Comparison of ENCODE assay signal across 14 cellular contexts in the genomic region with DNA sequence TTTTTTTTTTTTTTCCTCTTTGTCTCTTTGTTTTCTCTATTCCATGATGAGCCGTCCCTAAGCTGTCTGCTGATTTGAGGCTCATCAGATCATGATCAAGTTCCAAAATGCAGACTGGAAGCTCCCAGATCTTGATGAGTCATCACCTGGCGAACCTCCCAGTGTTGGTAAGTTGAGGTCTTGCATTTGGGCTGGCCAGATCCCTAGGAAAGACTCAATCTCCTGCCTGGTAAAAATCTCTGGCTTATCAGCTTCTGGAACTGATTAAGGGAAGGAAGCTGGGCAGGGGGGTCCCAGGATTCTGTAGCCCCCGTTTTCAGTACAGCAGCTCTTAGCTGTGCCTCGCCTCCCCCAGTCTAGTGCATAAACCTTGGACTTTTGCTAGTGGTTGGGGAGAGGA.
A peak's percentile ranks its signal among the peaks of the same experiment; 100 is the strongest.
DNase-seq lines count a peak whose midpoint lies in the region; ATAC-seq, FAIRE-seq and TF ChIP-seq lines count a peak whose summit lies in the region.
"Had no signal": no experiment of that assay in that cellular context is flagged by ENCODE, and none has a peak within 500 bp of the region (broad histone marks: within the 10 kb centered on the region; RNA-seq: fewer than 3 reads in every experiment).

No MANE protein-coding gene starts in this region.

- no peaks in the 10 kb centered on the region for H3K79me2 ChIP-seq in Karpas-422 (ENCODE audit: low read length)

- DNase-seq in ACHN, result peak; percentile 22
- DNase-seq in G401 (ENCODE audit: low spot score), result peak; percentile 85
- DNase-seq in RCC 7860 (ENCODE audit: low spot score), result peak; percentile 10
- DNase-seq in fibroblast of mammary gland (ENCODE audit: low read depth), result peak; percentile 94
- no peak for DNase-seq in Karpas-422
- no peak for DNase-seq in activated naive CD4-positive, alpha-beta T cell treated with anti-CD3 and anti-CD28 coated beads, Interleukin-2, amount 50 U/mL, for 72 hours (ENCODE audit: low spot score in 2 of 2)
- DNase-seq in stimulated activated effector memory CD8-positive, alpha-beta T cell treated with anti-CD3 and anti-CD28 coated beads, Interleukin-12 subunit alpha, Interleukin-12 subunit beta, amount 100 ng/mL, for 72 hours (ENCODE audit: low spot score in 2 of 2), result no peak
- no peak for DNase-seq in activated naive CD8-positive, alpha-beta T cell treated with anti-CD3 and anti-CD28 coated beads for 36 hours
- DNase-seq: colonic mucosa; NCI-H526 treated with DMSO at 0.1 percent for 48 hours; stimulated activated CD4-positive, alpha-beta T cell treated with anti-CD3 and anti-CD28 coated beads, Interleukin-4, amount 100 ng/mL, for 24 hours; T-helper 9 cell had no signal

- no peak overlapping the region for H3K27ac Mint-ChIP-seq in activated naive CD4-positive, alpha-beta T cell treated with anti-CD3 and anti-CD28 coated beads, Interleukin-2, amount 50 U/mL, for 72 hours
- H3K27ac Mint-ChIP-seq in stimulated activated effector memory CD8-positive, alpha-beta T cell treated with anti-CD3 and anti-CD28 coated beads, Interleukin-12 subunit alpha, Interleukin-12 subunit beta, amount 100 ng/mL, for 72 hours, result no peak overlapping the region
- H3K27ac Mint-ChIP-seq in activated naive CD8-positive, alpha-beta T cell treated with anti-CD3 and anti-CD28 coated beads for 36 hours, result no peak overlapping the region

- H3K36me3 Mint-ChIP-seq in activated naive CD4-positive, alpha-beta T cell treated with anti-CD3 and anti-CD28 coated beads, Interleukin-2, amount 50 U/mL, for 72 hours, result no peaks in the 10 kb centered on the region
- no peaks in the 10 kb centered on the region for H3K36me3 Mint-ChIP-seq in stimulated activated effector memory CD8-positive, alpha-beta T cell treated with anti-CD3 and anti-CD28 coated beads, Interleukin-12 subunit alpha, Interleukin-12 subunit beta, amount 100 ng/mL, for 72 hours
- peaks cover 4% of the 10 kb centered on the region for H3K36me3 Mint-ChIP-seq in activated naive CD8-positive, alpha-beta T cell treated with anti-CD3 and anti-CD28 coated beads for 36 hours

- in situ Hi-C loops in ACHN (cut with HindIII; ENCODE audit: low pct_ligation_motif_present, low pct_unique_long_range_greater_than_20kb, low sequenced_read_pairs), result no loop called here
- in situ Hi-C loops in G401 (cut with HindIII; ENCODE audit: low sequenced_read_pairs), result no loop called here

- H3K4me1 ChIP-seq in Karpas-422 (ENCODE audit: low read length), result no peaks in the 10 kb centered on the region
- H3K4me1 ChIP-seq: colonic mucosa, HAP-1 had no signal

- no peaks in the 10 kb centered on the region for H3K4me1 Mint-ChIP-seq in stimulated activated effector memory CD8-positive, alpha-beta T cell treated with anti-CD3 and anti-CD28 coated beads, Interleukin-12 subunit alpha, Interleukin-12 subunit beta, amount 100 ng/mL, for 72 hours
- H3K4me1 Mint-ChIP-seq in activated naive CD8-positive, alpha-beta T cell treated with anti-CD3 and anti-CD28 coated beads for 36 hours, result no peaks in the 10 kb centered on the region

- ATAC-seq in activated naive CD4-positive, alpha-beta T cell treated with anti-CD3 and anti-CD28 coated beads, Interleukin-2, amount 50 U/mL, for 72 hours, result no peak
- ATAC-seq in stimulated activated effector memory CD8-positive, alpha-beta T cell treated with anti-CD3 and anti-CD28 coated beads, Interleukin-12 subunit alpha, Interleukin-12 subunit beta, amount 100 ng/mL, for 72 hours, result no peak

- no peak overlapping the region for H3K27ac ChIP-seq in Karpas-422 (ENCODE audit: low read length)
- H3K27ac ChIP-seq: colonic mucosa had no signal

- no peak overlapping the region for H3K4me2 ChIP-seq in Karpas-422 (ENCODE audit: low read depth, low read length, poor library complexity, severe bottlenecking)

- peaks cover 0 to 5% of the 10 kb centered on the region in 2 donors for H3K9me3 Mint-ChIP-seq in activated naive CD4-positive, alpha-beta T cell treated with anti-CD3 and anti-CD28 coated beads, Interleukin-2, amount 50 U/mL, for 72 hours
- H3K9me3 Mint-ChIP-seq in stimulated activated effector memory CD8-positive, alpha-beta T cell treated with anti-CD3 and anti-CD28 coated beads, Interleukin-12 subunit alpha, Interleukin-12 subunit beta, amount 100 ng/mL, for 72 hours, result no peaks in the 10 kb centered on the region
- H3K9me3 Mint-ChIP-seq in activated naive CD8-positive, alpha-beta T cell treated with anti-CD3 and anti-CD28 coated beads for 36 hours, result peaks cover 9% of the 10 kb centered on the region

- no peak overlapping the region for H3K9ac ChIP-seq in Karpas-422 (ENCODE audit: low read length)

- H3K9me2 ChIP-seq in Karpas-422 (replicated peaks; ENCODE audit: insufficient read depth, low read length), result no peaks in the 10 kb centered on the region

- H4K20me1 ChIP-seq in Karpas-422 (ENCODE audit: insufficient read depth, low read depth, low read length), result no peaks in the 10 kb centered on the region

- H3K4me3 Mint-ChIP-seq in stimulated activated effector memory CD8-positive, alpha-beta T cell treated with anti-CD3 and anti-CD28 coated beads, Interleukin-12 subunit alpha, Interleukin-12 subunit beta, amount 100 ng/mL, for 72 hours, result no peak overlapping the region
- no peak overlapping the region for H3K4me3 Mint-ChIP-seq in activated naive CD8-positive, alpha-beta T cell treated with anti-CD3 and anti-CD28 coated beads for 36 hours
- H3K4me3 Mint-ChIP-seq: neural crest cell had no signal

- no peaks in the 10 kb centered on the region for H3K36me3 ChIP-seq in Karpas-422 (ENCODE audit: insufficient read depth, low read length)
- H3K36me3 ChIP-seq: colonic mucosa, HAP-1 had no signal

- no peaks in the 10 kb centered on the region for H3K9me3 ChIP-seq in Karpas-422 (ENCODE audit: low read length)
- H3K9me3 ChIP-seq: colonic mucosa, HAP-1 had no signal

- H3K4me3 ChIP-seq in fibroblast of mammary gland (ENCODE audit: control insufficient read depth, low read depth, low read length) (no peak overlapping the region), Karpas-422 (ENCODE audit: low read length) (no peak overlapping the region)
- H3K4me3 ChIP-seq: colonic mucosa, HAP-1 had no signal

- H2AFZ ChIP-seq in Karpas-422 (ENCODE audit: low read length), result no peak overlapping the region

- peaks cover 63% of the 10 kb centered on the region for H3K27me3 Mint-ChIP-seq in activated naive CD8-positive, alpha-beta T cell treated with anti-CD3 and anti-CD28 coated beads for 36 hours

- TF ChIP-seq CTCF in fibroblast of mammary gland (conservative IDR thresholded peaks at IDR 0.05; ENCODE audit: control insufficient read depth, insufficient read depth, low read depth, low read length), result no peak

- no peaks in the 10 kb centered on the region for H3K27me3 ChIP-seq in Karpas-422 (ENCODE audit: low read length)
- H3K27me3 ChIP-seq: colonic mucosa had no signal

- FAIRE-seq in RCC 7860 (lab: Jason Lieb, UNC), result no peak

Comparison
In these comparisons a context has a peak if more than half of its experiments do, and no peak if none do; other contexts are left out.
1. DNase-seq: peak in ACHN (single experiment), G401 (single experiment), RCC 7860 (single experiment) and fibroblast of mammary gland (single experiment); none in Karpas-422 (single experiment), activated naive CD4-positive, alpha-beta T cell treated with anti-CD3 and anti-CD28 coated beads, Interleukin-2, amount 50 U/mL, for 72 hours (0 of 2), stimulated activated effector memory CD8-positive, alpha-beta T cell treated with anti-CD3 and anti-CD28 coated beads, Interleukin-12 subunit alpha, Interleukin-12 subunit beta, amount 100 ng/mL, for 72 hours (0 of 2) and activated naive CD8-positive, alpha-beta T cell treated with anti-CD3 and anti-CD28 coated beads for 36 hours (single experiment).